Comparison of ENCODE assay signal across 3 cellular contexts in genomic region chr2:190117305-190117704, GRCh38.
TF ChIP-seq lines count a peak whose summit lies in the region.

No MANE protein-coding gene starts in this region.

TF ChIP-seq in IMR-90, 13 proteins besides CTCF, POLR2A, EP300 and RAD21:
- TF ChIP-seq FOS (IDR thresholded peaks at IDR 0.05; ENCODE audit: low read depth, low read length) (no peak), RCOR1 (IDR thresholded peaks at IDR 0.05; ENCODE audit: insufficient replicate concordance, low read length) (no peak), ELK1 (IDR thresholded peaks at IDR 0.05; ENCODE audit: borderline replicate concordance, low read depth, low read length) (no peak), NFE2L2 (IDR thresholded peaks at IDR 0.05; ENCODE audit: low read depth, low read length) (no peak), CEBPB (IDR thresholded peaks at IDR 0.05; ENCODE audit: low read depth, low read length) (peak; percentile 95), USF2 (IDR thresholded peaks at IDR 0.05; ENCODE audit: low read depth, low read length) (no peak), BHLHE40 (IDR thresholded peaks at IDR 0.05; ENCODE audit: low read depth, low read length) (no peak), MAFK (IDR thresholded peaks at IDR 0.05; ENCODE audit: low read depth, low read length) (no peak), MAZ (IDR thresholded peaks at IDR 0.05; ENCODE audit: borderline replicate concordance, low read depth, low read length) (no peak)

TF ChIP-seq in Ishikawa, 13 proteins besides CTCF, POLR2A, EP300 and RAD21:
- no peak for TF ChIP-seq USF1 (IDR thresholded peaks at IDR 0.05)
- TF ChIP-seq CEBPB (IDR thresholded peaks at IDR 0.05), result 0 out of 2 replicates have a peak, but pooled peaks have one; percentile 59

TF ChIP-seq in H1, 55 proteins besides CTCF, POLR2A, EP300 and RAD21:
- TF ChIP-seq KDM5A (IDR thresholded peaks at IDR 0.05; ENCODE audit: low read length) (no peak), CBX5 (IDR thresholded peaks at IDR 0.05; ENCODE audit: low read depth, low read length) (no peak), TAF7 (optimal IDR thresholded peaks at IDR 0.05; ENCODE audit: borderline replicate concordance, low read depth, low read length) (no peak), CEBPB (IDR thresholded peaks at IDR 0.05; ENCODE audit: low read depth, low read length) (peak; percentile 55; the same call in 1 of the 2 replicates), JUN (IDR thresholded peaks at IDR 0.05; ENCODE audit: low read depth, low read length) (no peak), BACH1 (IDR thresholded peaks at IDR 0.05; ENCODE audit: low read length) (no peak), CREB1 (IDR thresholded peaks at IDR 0.05) (no peak)
TF ChIP-seq in H1: peak in this region for 1.
